In the genomic region with DNA sequence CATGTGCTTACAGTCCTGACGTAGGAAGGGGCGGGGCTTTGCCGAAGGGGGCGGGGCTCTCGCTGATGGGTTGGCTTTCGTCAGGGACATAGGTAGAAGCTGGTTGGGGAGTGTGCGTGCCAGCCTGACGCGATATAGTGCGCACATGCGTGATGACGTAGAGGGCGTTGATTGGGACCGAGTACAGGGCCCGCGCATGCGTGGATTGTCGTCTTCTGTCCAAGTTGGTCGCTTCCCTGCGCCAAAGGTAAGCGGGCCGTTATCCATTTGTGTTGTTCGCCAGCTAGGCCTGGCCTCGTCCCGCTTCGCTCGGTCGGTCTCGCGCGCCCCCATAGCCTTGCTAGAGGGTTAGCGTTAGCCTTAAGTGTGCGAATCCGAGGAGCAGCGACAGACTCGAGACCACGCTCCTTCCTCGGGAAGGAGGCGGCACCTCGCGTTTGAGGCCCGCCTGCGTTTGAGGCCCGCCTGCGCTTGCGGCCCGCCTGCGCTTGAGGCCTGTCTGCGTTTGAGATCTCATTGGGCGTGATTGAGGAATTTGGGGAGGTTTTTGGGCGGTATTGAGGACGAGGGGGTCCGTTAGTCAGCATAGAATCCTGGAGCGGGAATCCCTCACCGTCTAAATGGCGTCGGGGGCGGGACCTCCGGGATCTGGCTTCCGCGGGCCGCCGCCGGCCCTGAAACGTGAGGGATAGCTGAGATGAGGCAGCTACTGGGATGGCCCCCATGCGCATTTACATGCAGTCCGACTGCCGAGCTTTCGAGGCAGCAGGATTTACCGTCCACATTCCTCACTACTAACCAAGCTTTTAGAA, we compare ENCODE assay signal across 8 cellular contexts. TPM values are rescaled to one million over a fixed set of nuclear protein-coding genes. Genes with fewer than 3 reads are reported as not detected.
DNase-seq lines count a peak whose midpoint lies in the region; ATAC-seq and TF ChIP-seq lines count a peak whose summit lies in the region.

Gene XRCC6, plus strand, starts transcription at position 197 of the 812 bp plus-strand sequence. CDS start 710 bp downstream, outside the sequence.

- H3K36me3 ChIP-seq in CD4-positive, alpha-beta memory T cell (ENCODE audit: insufficient read depth, low read length), result peaks cover 5% of the 10 kb centered on the region
- peaks cover 0 to 14% of the 10 kb centered on the region in 2 donors for H3K36me3 ChIP-seq in lung (ENCODE audit: control insufficient read depth in 2 of 2, insufficient read depth in 2 of 2, low read length in 2 of 2)

- intact Hi-C loops in CD4-positive, alpha-beta memory T cell (cut with micrococcal nuclease), result loop anchor here (1.0 to 2.0 kb wide), 7 partner anchors 31 to 335 kb away; partner anchors contain the start of genes POLR3H, RANGAP1, TEF and TOB2

- H3K4me3 Mint-ChIP-seq in CD4-positive, alpha-beta memory T cell, result peak within 1 kb of the TSS; percentile 93 to 100 (median 98)

- peak; percentile 78 for ATAC-seq in GM19463 (IDR thresholded peaks at IDR 0.05; ENCODE audit: unreplicated experiment)
- peak; percentile 95 for ATAC-seq in lung (ENCODE audit: insufficient read depth, low FRiP score)

- no peaks in the 10 kb centered on the region for H3K27me3 Mint-ChIP-seq in CD4-positive, alpha-beta memory T cell

- WGBS in lung, 2 donors, result 0 to 1% methylated on average over 70 of the region's 70 CpGs

- H3K27me3 ChIP-seq in CD4-positive, alpha-beta memory T cell (ENCODE audit: insufficient read depth, low read length), result no peaks in the 10 kb centered on the region
- H3K27me3 ChIP-seq in lung (ENCODE audit: control insufficient read depth, insufficient read depth), result no peaks in the 10 kb centered on the region

- H3K27ac ChIP-seq in CD4-positive, alpha-beta memory T cell (ENCODE audit: low read depth, low read length), result peak within 1 kb of the TSS; percentile 100
- peak within 1 kb of the TSS; percentile 92 to 94 for H3K27ac ChIP-seq in lung (ENCODE audit: low read depth in 1 of 2, low read length in 1 of 2)

- H3K27ac Mint-ChIP-seq in CD4-positive, alpha-beta memory T cell, result peak within 1 kb of the TSS; percentile 98 to 100 (median 99)

- peak; percentile 99 to 100 (median 99) for DNase-seq in CD4-positive, alpha-beta memory T cell
- DNase-seq in HS-27A (ENCODE audit: low read depth) (peak; percentile 97), NK-92 (lab: John Stamatoyannopoulos, UW; ENCODE audit: unreplicated experiment) (peak; percentile 97), lung (ENCODE audit: low spot score) (peak; percentile 100)
- peak; percentile 99 for DNase-seq in activated CD8-positive, alpha-beta memory T cell treated with anti-CD3 and anti-CD28 coated beads for 1 hour (ENCODE audit: extremely low read depth in 1 of 2, low read depth in 1 of 2)
- peak; percentile 99 for DNase-seq in effector CD4-positive, alpha-beta T cell
- peak; percentile 99 to 100 (median 100) for DNase-seq in stimulated activated CD4-positive, alpha-beta T cell treated with anti-CD3 and anti-CD28 coated beads, TNF-alpha, amount 100 ng/mL, for 4 hours (ENCODE audit: low read depth in 3 of 3)

- peaks cover 15 to 22% of the 10 kb centered on the region in 2 donors for H3K36me3 Mint-ChIP-seq in CD4-positive, alpha-beta memory T cell

- H3K9me3 Mint-ChIP-seq in CD4-positive, alpha-beta memory T cell, result no peaks in the 10 kb centered on the region

- H3K4me1 ChIP-seq in CD4-positive, alpha-beta memory T cell (ENCODE audit: insufficient read depth, low read length), result peaks cover 45% of the 10 kb centered on the region
- H3K4me1 ChIP-seq in lung (ENCODE audit: control insufficient read depth in 2 of 2, insufficient read depth in 2 of 2, low read length in 2 of 2), result peaks cover 4 to 10% of the 10 kb centered on the region in 2 donors

- TF ChIP-seq CTCF in lung (IDR thresholded peaks at IDR 0.05; ENCODE audit: control extremely low read depth, extremely low read depth), result no peak

- H3K4me1 Mint-ChIP-seq in CD4-positive, alpha-beta memory T cell, result peaks cover 23 to 52% (median 34%) of the 10 kb centered on the region in 4 donors

- POLR2A ChIA-PET in CD4-positive, alpha-beta memory T cell (lab: Charles Lee; ENCODE audit: partially characterized antibody), result interaction anchor here (0.6 to 5.6 kb wide), 23 partner anchors 11 to 670 kb away, joined by 3 to 74 read pairs (median 5); partner anchors contain the start of genes ACO2, PHF5A, PMM1 and RANGAP1

- H3K9me3 ChIP-seq in CD4-positive, alpha-beta memory T cell (ENCODE audit: control insufficient read depth in 1 of 2, low read length in 2 of 2), result no peaks in the 10 kb centered on the region
- no peaks in the 10 kb centered on the region for H3K9me3 ChIP-seq in lung (ENCODE audit: control insufficient read depth in 2 of 2, insufficient read depth in 1 of 2, low read length in 1 of 2)

- CTCF ChIA-PET in CD4-positive, alpha-beta memory T cell (lab: Charles Lee; ENCODE audit: partially characterized antibody), result interaction anchor here (0.6 to 1.6 kb wide), 4 partner anchors 32 to 66 kb away, joined by 3 to 6 read pairs (median 4); partner anchors contain the start of gene PMM1

- H3K4me3 ChIP-seq in CD4-positive, alpha-beta memory T cell (ENCODE audit: low read length in 2 of 2), result peak within 1 kb of the TSS; percentile 76 to 90
- peak within 1 kb of the TSS; percentile 69 for H3K4me3 ChIP-seq in lung

RNA-seq across cellular contexts. Expression of gene XRCC6, which starts in this region (rescaled TPM):
- 100 to 1,000 TPM; 174 to 181 TPM for total RNA-seq in CD4-positive, alpha-beta memory T cell
- polyA plus RNA-seq in CD4-positive, alpha-beta memory T cell, result 100 to 1,000 TPM; 441 to 593 TPM
- total RNA-seq in lung, result 100 to 1,000 TPM; 200 to 235 TPM
- polyA plus RNA-seq in lung, result 100 to 1,000 TPM; 149 to 189 TPM

Comparison
In these comparisons a context has a peak if more than half of its experiments do, and no peak if none do; other contexts are left out.
1. Peak in every context shown above with its lines: DNase-seq, ATAC-seq, H3K4me3 ChIP-seq and H3K27ac ChIP-seq.